8 cellular contexts compared by ENCODE assay signal in genomic region chr19:18194208-18194530, GRCh38. TPM values are rescaled to one million over a fixed set of nuclear protein-coding genes. Genes with fewer than 3 reads are reported as not detected.
DNase-seq lines count a peak whose midpoint lies in the region; ATAC-seq, FAIRE-seq and TF ChIP-seq lines count a peak whose summit lies in the region.

No MANE protein-coding gene starts in this region.

- no peak overlapping the region for H3K9ac ChIP-seq in keratinocyte (ENCODE audit: control insufficient read depth, extremely low read depth, insufficient read depth, low read length)

- peaks cover 4% of the 10 kb centered on the region for H3K9me1 ChIP-seq in keratinocyte (ENCODE audit: control insufficient read depth, extremely low read depth, insufficient read depth, low read length)

- peaks cover 28% of the 10 kb centered on the region for H3K4me1 Mint-ChIP-seq in activated T-cell treated with anti-CD3 and anti-CD28 coated beads, Interleukin-2, amount 50 U/mL, for 72 hours (ENCODE audit: low read depth)
- H3K4me1 Mint-ChIP-seq in activated naive CD8-positive, alpha-beta T cell (ENCODE audit: low read depth), result peaks cover 19% of the 10 kb centered on the region

- no peak overlapping the region for H2AFZ ChIP-seq in keratinocyte (ENCODE audit: control insufficient read depth, low read length)

- no peak overlapping the region for H3K27ac Mint-ChIP-seq in activated T-cell treated with anti-CD3 and anti-CD28 coated beads, Interleukin-2, amount 50 U/mL, for 72 hours
- H3K27ac Mint-ChIP-seq in activated naive CD8-positive, alpha-beta T cell, result peak overlapping the region; percentile 34

- peaks cover 20% of the 10 kb centered on the region for H3K4me1 ChIP-seq in keratinocyte (ENCODE audit: control insufficient read depth, extremely low read depth, insufficient read depth, low read length)
- H3K4me1 ChIP-seq in tibial artery, result peaks cover 0 to 22% (median 16%) of the 10 kb centered on the region in 4 donors

- H3K27ac ChIP-seq in keratinocyte (ENCODE audit: control insufficient read depth, insufficient read depth, low read length), result no peak overlapping the region
- H3K27ac ChIP-seq in tibial artery, result no peak overlapping the region

- DNase-seq in activated T-cell treated with anti-CD3 and anti-CD28 coated beads, Interleukin-2, amount 50 U/mL, for 72 hours, result no peak
- DNase-seq in activated T-cell treated with anti-CD3 and anti-CD28 coated beads, Interleukin-2, amount 50 U/mL, for 48 hours, result no peak
- DNase-seq in keratinocyte (ENCODE audit: low read depth, low spot score) (no peak), tibial artery (no peak), middle frontal gyrus (ENCODE audit: extremely low spot score, low spot score) (no peak), DMS153 (lab: John Stamatoyannopoulos, UW) (no peak), T-helper 9 cell (no peak)

- H3K27me3 Mint-ChIP-seq in activated T-cell treated with anti-CD3 and anti-CD28 coated beads, Interleukin-2, amount 50 U/mL, for 72 hours (ENCODE audit: low read depth), result no peaks in the 10 kb centered on the region
- no peaks in the 10 kb centered on the region for H3K27me3 Mint-ChIP-seq in activated naive CD8-positive, alpha-beta T cell

- H3K36me3 Mint-ChIP-seq in activated T-cell treated with anti-CD3 and anti-CD28 coated beads, Interleukin-2, amount 50 U/mL, for 72 hours (ENCODE audit: insufficient read depth in 2 of 2), result peaks cover 0 to 3% of the 10 kb centered on the region in 2 donors
- no peaks in the 10 kb centered on the region for H3K36me3 Mint-ChIP-seq in activated naive CD8-positive, alpha-beta T cell

- H3K36me3 ChIP-seq in keratinocyte (ENCODE audit: control insufficient read depth in 2 of 2, extremely low read depth in 1 of 2, insufficient read depth in 2 of 2, low read length in 2 of 2), result peaks cover 4 to 9% of the 10 kb centered on the region in 2 experiments
- peaks cover 0 to 37% (median 33%) of the 10 kb centered on the region in 3 donors for H3K36me3 ChIP-seq in tibial artery

- H3K9me3 Mint-ChIP-seq in activated T-cell treated with anti-CD3 and anti-CD28 coated beads, Interleukin-2, amount 50 U/mL, for 72 hours, result no peaks in the 10 kb centered on the region
- no peaks in the 10 kb centered on the region for H3K9me3 Mint-ChIP-seq in activated naive CD8-positive, alpha-beta T cell (ENCODE audit: low read depth)

- dilution Hi-C loops in keratinocyte (cut with MboI; ENCODE audit: extremely low pct_ligation_motif_present, low sequenced_read_pairs), result no loop called here

- peaks cover 6% of the 10 kb centered on the region for H3K79me2 ChIP-seq in keratinocyte (ENCODE audit: control insufficient read depth, insufficient read depth, low read length)

- no peaks in the 10 kb centered on the region for H4K20me1 ChIP-seq in keratinocyte (ENCODE audit: control insufficient read depth, extremely low read depth, insufficient read depth, low read length)

- no peaks in the 10 kb centered on the region for H3K27me3 ChIP-seq in keratinocyte (ENCODE audit: control insufficient read depth, extremely low read depth, insufficient read depth, low read length)
- H3K27me3 ChIP-seq in tibial artery, result no peaks in the 10 kb centered on the region

- H3K4me3 Mint-ChIP-seq in activated T-cell treated with anti-CD3 and anti-CD28 coated beads, Interleukin-2, amount 50 U/mL, for 72 hours, result peak overlapping the region; percentile 88 to 93
- peak overlapping the region; percentile 87 for H3K4me3 Mint-ChIP-seq in activated naive CD8-positive, alpha-beta T cell

- intact Hi-C loops in tibial artery (cut with DNase I; ENCODE audit: low total_unique reads), result no loop called here

- H3K4me2 ChIP-seq in keratinocyte (ENCODE audit: control insufficient read depth, extremely low read depth, insufficient read depth, low read depth, low read length), result peak overlapping the region; percentile 98

- no peak for ATAC-seq in activated T-cell treated with anti-CD3 and anti-CD28 coated beads, Interleukin-2, amount 50 U/mL, for 72 hours (replicated peaks in 1 of 2)

- H3K4me3 ChIP-seq in keratinocyte (ENCODE audit: control insufficient read depth in 2 of 3, extremely low read depth in 1 of 3, insufficient read depth in 2 of 3, low read depth in 1 of 3, low read length in 3 of 3) (peak overlapping the region; percentile 83 to 89 (median 86)), tibial artery (peak overlapping the region; percentile 86 to 88)

- H3K9me3 ChIP-seq in keratinocyte (ENCODE audit: control insufficient read depth, low read depth, low read length) (no peaks in the 10 kb centered on the region), tibial artery (no peaks in the 10 kb centered on the region)

- FAIRE-seq in keratinocyte (lab: Jason Lieb, UNC), result no peak

- TF ChIP-seq CTCF in keratinocyte (optimal IDR thresholded peaks at IDR 0.05 in 1 of 3, IDR thresholded peaks at IDR 0.05 in 1 of 3, conservative IDR thresholded peaks at IDR 0.05 in 1 of 3; ENCODE audit: extremely low read depth in 1 of 3, insufficient read depth in 2 of 3, low read length in 3 of 3) (no peak), tibial artery (IDR thresholded peaks at IDR 0.05) (no peak)

RNA-seq across cellular contexts. Expression of gene MPV17L2, which starts 1.2 kb away (rescaled TPM):
- 10 to 100 TPM in 1 of 2 donors, 1 to 10 TPM in 1; 9.8 to 10.1 TPM for total RNA-seq in activated T-cell treated with anti-CD3 and anti-CD28 coated beads, Interleukin-2, amount 50 U/mL, for 72 hours
- polyA plus RNA-seq in keratinocyte, result 26.3 to 39.8 TPM (median 26.8 TPM) in 3 replicates
- 1.7 TPM for polyA plus RNA-seq in keratinocyte (2011; ENCODE audit: low read depth)
- 32.5 and 45.0 TPM in 2 replicates for polyA plus RNA-seq in keratinocyte (2011; cell fraction: cytosol; rRNA removed)
- polyA plus RNA-seq in keratinocyte (2011; cell fraction: nucleus; rRNA removed), result 19.1 and 29.2 TPM in 2 replicates
- polyA plus RNA-seq in keratinocyte (2012; ENCODE audit: low replicate concordance), result 15.8 and 27.7 TPM in 2 replicates
- 22.0 to 49.3 TPM (median 47.2 TPM) in 3 replicates for polyA minus RNA-seq in keratinocyte
- polyA minus RNA-seq in keratinocyte (2011; cell fraction: cytosol; rRNA and poly(A)+ RNA removed), result 34.1 TPM
- 10.8 and 12.0 TPM in 2 replicates for polyA minus RNA-seq in keratinocyte (2011; cell fraction: nucleus; rRNA and poly(A)+ RNA removed)

RNA-seq across cellular contexts. Expression of gene RAB3A, which starts 9.7 kb away (rescaled TPM):
- 1 to 10 TPM; 1.8 to 1.9 TPM for total RNA-seq in activated T-cell treated with anti-CD3 and anti-CD28 coated beads, Interleukin-2, amount 50 U/mL, for 72 hours
- 0.30 to 0.92 TPM (median 0.56 TPM) in 3 replicates for polyA plus RNA-seq in keratinocyte
- 0.46 TPM for polyA plus RNA-seq in keratinocyte (2011; ENCODE audit: low read depth)
- polyA plus RNA-seq in keratinocyte (2011; cell fraction: cytosol; rRNA removed), result 0.46 and 0.86 TPM in 2 replicates
- 0.55 and 0.56 TPM in 2 replicates for polyA plus RNA-seq in keratinocyte (2011; cell fraction: nucleus; rRNA removed)
- polyA plus RNA-seq in keratinocyte (2012; ENCODE audit: low replicate concordance), result 0.62 and 1.0 TPM in 2 replicates
- polyA minus RNA-seq in keratinocyte, result 0.48 to 6.9 TPM (median 4.0 TPM) in 3 replicates
- polyA minus RNA-seq in keratinocyte (2011; cell fraction: cytosol; rRNA and poly(A)+ RNA removed), result 2.1 TPM
- 0.39 and 0.42 TPM in 2 replicates for polyA minus RNA-seq in keratinocyte (2011; cell fraction: nucleus; rRNA and poly(A)+ RNA removed)

RNA-seq across cellular contexts. Expression of gene IFI30, which starts 20.6 kb away (rescaled TPM):
- 10 to 100 TPM; 10.2 to 11.4 TPM for total RNA-seq in activated T-cell treated with anti-CD3 and anti-CD28 coated beads, Interleukin-2, amount 50 U/mL, for 72 hours
- 28.1 to 72.7 TPM (median 31.3 TPM) in 3 replicates for polyA plus RNA-seq in keratinocyte
- 1.4 TPM for polyA plus RNA-seq in keratinocyte (2011; ENCODE audit: low read depth)
- 35.2 and 51.3 TPM in 2 replicates for polyA plus RNA-seq in keratinocyte (2011; cell fraction: cytosol; rRNA removed)
- polyA plus RNA-seq in keratinocyte (2011; cell fraction: nucleus; rRNA removed), result 40.5 and 44.3 TPM in 2 replicates
- 24.7 and 25.7 TPM in 2 replicates for polyA plus RNA-seq in keratinocyte (2012; ENCODE audit: low replicate concordance)
- 17.7 to 74.4 TPM (median 35.2 TPM) in 3 replicates for polyA minus RNA-seq in keratinocyte
- polyA minus RNA-seq in keratinocyte (2011; cell fraction: cytosol; rRNA and poly(A)+ RNA removed), result 50.3 TPM
- 16.6 and 30.2 TPM in 2 replicates for polyA minus RNA-seq in keratinocyte (2011; cell fraction: nucleus; rRNA and poly(A)+ RNA removed)

RNA-seq across cellular contexts. Expression of gene PDE4C, which starts 32.1 kb away (rescaled TPM):
- total RNA-seq in activated T-cell treated with anti-CD3 and anti-CD28 coated beads, Interleukin-2, amount 50 U/mL, for 72 hours, result under 1 TPM in 1 of 2 donors, not detected in 1; 0.10 TPM
- 0.03 TPM in 1 of 3 replicates, not detected in the others for polyA plus RNA-seq in keratinocyte
- not detected for polyA plus RNA-seq in keratinocyte (2011; ENCODE audit: low read depth)
- polyA plus RNA-seq in keratinocyte (2011; cell fraction: cytosol; rRNA removed), result not detected in 2 replicates
- polyA plus RNA-seq in keratinocyte (2011; cell fraction: nucleus; rRNA removed), result 0.20 and 0.31 TPM in 2 replicates
- not detected in 2 replicates for polyA plus RNA-seq in keratinocyte (2012; ENCODE audit: low replicate concordance)
- not detected in 3 replicates for polyA minus RNA-seq in keratinocyte
- polyA minus RNA-seq in keratinocyte (2011; cell fraction: cytosol; rRNA and poly(A)+ RNA removed), result not detected
- polyA minus RNA-seq in keratinocyte (2011; cell fraction: nucleus; rRNA and poly(A)+ RNA removed), result not detected in 2 replicates

RNA-seq across cellular contexts. Expression of gene PIK3R2, which starts 41.2 kb away (rescaled TPM):
- total RNA-seq in activated T-cell treated with anti-CD3 and anti-CD28 coated beads, Interleukin-2, amount 50 U/mL, for 72 hours, result 10 to 100 TPM; 13.3 to 15.4 TPM
- polyA plus RNA-seq in keratinocyte, result 12.4 to 19.6 TPM (median 13.9 TPM) in 3 replicates
- polyA plus RNA-seq in keratinocyte (2011; ENCODE audit: low read depth), result 17.3 TPM
- 14.3 and 24.9 TPM in 2 replicates for polyA plus RNA-seq in keratinocyte (2011; cell fraction: cytosol; rRNA removed)
- 20.3 and 26.5 TPM in 2 replicates for polyA plus RNA-seq in keratinocyte (2011; cell fraction: nucleus; rRNA removed)
- 10.5 and 37.4 TPM in 2 replicates for polyA plus RNA-seq in keratinocyte (2012; ENCODE audit: low replicate concordance)
- 16.5 to 28.9 TPM (median 25.3 TPM) in 3 replicates for polyA minus RNA-seq in keratinocyte
- 30.9 TPM for polyA minus RNA-seq in keratinocyte (2011; cell fraction: cytosol; rRNA and poly(A)+ RNA removed)
- polyA minus RNA-seq in keratinocyte (2011; cell fraction: nucleus; rRNA and poly(A)+ RNA removed), result 17.0 and 22.8 TPM in 2 replicates
